ENCODE assay signal across 8 cellular contexts in the genomic region with DNA sequence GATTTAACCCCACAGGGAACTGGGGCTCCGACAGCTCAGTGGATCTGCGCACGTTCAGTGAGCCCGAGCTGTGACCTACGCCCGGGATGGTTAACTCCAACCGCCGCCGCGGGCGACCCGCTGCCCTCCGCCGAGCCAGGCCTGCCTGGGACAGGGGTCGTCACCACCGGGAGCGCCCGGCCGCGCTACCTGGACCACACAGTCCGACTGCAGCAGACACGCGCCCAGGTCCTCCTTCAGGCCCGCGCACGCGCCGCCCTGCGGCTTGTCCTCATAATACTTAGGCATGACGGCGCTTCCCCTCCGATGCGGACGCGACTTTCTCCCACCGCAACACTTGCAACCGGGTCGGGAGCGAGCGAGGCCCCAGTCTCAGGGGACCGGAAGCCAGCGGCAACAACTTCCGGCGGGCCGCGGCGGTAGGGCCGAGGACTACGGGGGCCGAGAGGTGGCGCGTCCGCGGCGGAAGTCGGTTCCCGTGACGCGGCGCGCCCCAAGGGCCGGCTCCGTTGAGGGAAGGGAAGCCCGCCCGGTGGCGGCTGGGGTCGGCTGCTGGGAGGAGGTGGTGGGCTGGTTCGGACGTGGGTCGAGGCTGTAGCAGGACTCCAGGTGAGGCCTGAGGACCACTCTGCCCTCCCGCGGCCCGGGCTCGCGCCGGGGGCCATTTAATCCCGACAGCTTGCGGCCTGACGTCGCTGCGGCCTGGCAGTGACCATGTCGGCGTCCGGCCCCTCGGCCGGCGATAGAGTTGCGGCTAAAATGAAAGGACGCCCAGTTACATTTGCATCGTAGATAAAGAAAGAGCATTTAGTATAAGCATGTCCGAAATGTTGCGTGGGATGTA. TPM values are rescaled to one million over a fixed set of nuclear protein-coding genes. Genes with fewer than 3 reads are reported as not detected.
DNase-seq lines count a peak whose midpoint lies in the region; FAIRE-seq and TF ChIP-seq lines count a peak whose summit lies in the region.

A gene with protein sequence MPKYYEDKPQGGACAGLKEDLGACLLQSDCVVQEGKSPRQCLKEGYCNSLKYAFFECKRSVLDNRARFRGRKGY (minus strand): TSS at position 395 of the 844 bp plus-strand sequence. CDS start 107 bp downstream, at position 288.
Gene UNC50 (plus strand): TSS at position 472 of the 844 bp plus-strand sequence. CDS start 1,171 bp downstream, outside the sequence.

- H3K9me3 ChIP-seq in SJSA1 (replicated peaks) (no peaks in the 10 kb centered on the region; the same call in 1 of the 2 replicates), neuronal stem cell (replicated peaks in 1 of 2; ENCODE audit: control insufficient read depth in 2 of 2, insufficient read depth in 1 of 2, low read depth in 1 of 2, low read length in 2 of 2) (no peaks in the 10 kb centered on the region), subcutaneous abdominal adipose tissue (ENCODE audit: control insufficient read depth in 5 of 5, low read length in 5 of 5) (no peaks in the 10 kb centered on the region)

- H3K18ac ChIP-seq in neuronal stem cell (ENCODE audit: low read length): peak within 1 kb of the TSS; percentile 98

- H3K4me3 ChIP-seq in SJSA1 (peak within 1 kb of the TSS; percentile 93), neuronal stem cell (ENCODE audit: low read length in 2 of 2) (peak within 1 kb of the TSS; percentile 93 to 98), subcutaneous abdominal adipose tissue (ENCODE audit: low read depth in 1 of 5, low read length in 5 of 5) (peak within 1 kb of the TSS; percentile 85 to 99 (median 95))

- H3K14ac ChIP-seq in neuronal stem cell (ENCODE audit: low read length): peak within 1 kb of the TSS; percentile 99

- H2BK12ac ChIP-seq in neuronal stem cell (ENCODE audit: low read length): no peak within 1 kb of the TSS

- H3K4me1 ChIP-seq in SJSA1 (replicated peaks) (peaks cover 26% of the 10 kb centered on the region), neuronal stem cell (ENCODE audit: control insufficient read depth in 2 of 2, insufficient read depth in 1 of 2, low read depth in 1 of 2, low read length in 2 of 2) (peaks cover 11 to 19% of the 10 kb centered on the region in 2 donors), subcutaneous abdominal adipose tissue (ENCODE audit: control insufficient read depth in 5 of 5, insufficient read depth in 5 of 5, low read length in 5 of 5) (peaks cover 14 to 43% (median 40%) of the 10 kb centered on the region in 5 donors)

- no peaks in the 10 kb centered on the region for H3K27me3 ChIP-seq in SJSA1 (replicated peaks)
- H3K27me3 ChIP-seq in neuronal stem cell (ENCODE audit: control insufficient read depth in 3 of 3, insufficient read depth in 3 of 3, low read depth in 1 of 3, low read length in 3 of 3): no peaks in the 10 kb centered on the region
- H3K27me3 ChIP-seq in subcutaneous abdominal adipose tissue (ENCODE audit: control insufficient read depth in 5 of 5, insufficient read depth in 4 of 5, low read length in 5 of 5): no peaks in the 10 kb centered on the region

- H4K8ac ChIP-seq in neuronal stem cell (ENCODE audit: low read depth, low read length): peak within 1 kb of the TSS; percentile 100

- H3K4me2 ChIP-seq in neuronal stem cell (ENCODE audit: insufficient read depth, low read length, poor library complexity, severe bottlenecking): peak within 1 kb of the TSS; percentile 73

- POLR2A ChIA-PET in HEK293T (lab: Yijun Ruan, JAX): interaction anchor here (0.6 to 1.3 kb wide), 10 partner anchors 9 to 729 kb away, joined by 3 to 5 read pairs (median 3); partner anchors contain the start of genes EIF5B and MGAT4A

- peak; percentile 97 for DNase-seq in GM03348 (ENCODE audit: low spot score)
- peak; percentile 95 for DNase-seq in HEK293T (ENCODE audit: extremely low spot score)
- peak; percentile 84 for DNase-seq in MV-4-11 (lab: John Stamatoyannopoulos, UW)
- peak; percentile 90 to 93 for DNase-seq in SJSA1 (ENCODE audit: low read depth in 1 of 2, low spot score in 2 of 2)
- peak; percentile 79 to 86 (median 83) for DNase-seq in activated naive CD4-positive, alpha-beta T cell (lab: John Stamatoyannopoulos, UW)
- peak; percentile 97 to 98 for DNase-seq in frontal cortex (ENCODE audit: low spot score in 2 of 2)
- DNase-seq in neuronal stem cell (ENCODE audit: low spot score): peak; percentile 86

- WGBS in neuronal stem cell (ENCODE audit: extremely low coverage in 2 of 2, insufficient read length in 2 of 2, insufficient replicate concordance in 1 of 2), 2 donors: no CpG with 5 or more reads among the region's 92 CpGs

- H2BK15ac ChIP-seq in neuronal stem cell (ENCODE audit: low read length): no peak within 1 kb of the TSS

- peak within 1 kb of the TSS; percentile 99 for H3K23ac ChIP-seq in neuronal stem cell (ENCODE audit: low read depth, low read length, poor library complexity)

- FAIRE-seq in frontal cortex (lab: Jason Lieb, UNC): no peak

- H3K79me1 ChIP-seq in neuronal stem cell (ENCODE audit: low read depth, low read length): peaks cover 4% of the 10 kb centered on the region

- H2BK120ac ChIP-seq in neuronal stem cell (ENCODE audit: low read depth, low read length): no peak within 1 kb of the TSS

- peak within 1 kb of the TSS; percentile 68 for H2BK5ac ChIP-seq in neuronal stem cell (ENCODE audit: low read length)

- H3K36me3 ChIP-seq in SJSA1: peaks cover 56% of the 10 kb centered on the region
- peaks cover 6 to 60% of the 10 kb centered on the region in 2 donors for H3K36me3 ChIP-seq in neuronal stem cell (replicated peaks in 1 of 2; ENCODE audit: control insufficient read depth in 2 of 2, insufficient read depth in 2 of 2, low read length in 2 of 2)
- H3K36me3 ChIP-seq in subcutaneous abdominal adipose tissue (ENCODE audit: control insufficient read depth in 5 of 5, insufficient read depth in 5 of 5, low read length in 5 of 5): peaks cover 4 to 32% (median 21%) of the 10 kb centered on the region in 5 donors

- H2AFZ ChIP-seq in neuronal stem cell (ENCODE audit: low read length): peak within 1 kb of the TSS; percentile 98

- H3K4ac ChIP-seq in neuronal stem cell (ENCODE audit: low read length): no peak within 1 kb of the TSS

- H4K91ac ChIP-seq in neuronal stem cell (ENCODE audit: low read depth, low read length, poor library complexity): no peak within 1 kb of the TSS

- CTCF ChIA-PET in HEK293T (lab: Yijun Ruan, JAX): interaction anchor here (0.5 to 0.6 kb wide), 2 partner anchors 37 to 38 kb away, joined by 3 read pairs; no protein-coding TSS in a partner anchor

- H2AK5ac ChIP-seq in neuronal stem cell (ENCODE audit: low read depth, low read length): peak within 1 kb of the TSS; percentile 47

- H3K27ac ChIP-seq in SJSA1 (peak within 1 kb of the TSS; percentile 95), neuronal stem cell (replicated peaks; ENCODE audit: low read length) (peak within 1 kb of the TSS; percentile 84), subcutaneous abdominal adipose tissue (ENCODE audit: low read depth, low read length) (peak within 1 kb of the TSS; percentile 96)

- H3K9ac ChIP-seq in neuronal stem cell (ENCODE audit: low read depth, low read length, poor library complexity) (peak within 1 kb of the TSS; percentile 100), subcutaneous abdominal adipose tissue (ENCODE audit: low read length in 5 of 5) (peak within 1 kb of the TSS; percentile 97 to 100 (median 99))

TF ChIP-seq in HEK293T, 16 proteins besides CTCF, POLR2A, EP300 and RAD21:
- TF ChIP-seq ELF4 (IDR thresholded peaks at IDR 0.05) (peak; percentile 66), SP1 (IDR thresholded peaks at IDR 0.05) (no peak), PKNOX1 (IDR thresholded peaks at IDR 0.05) (peak; percentile 29; the same call in 1 of the 2 replicates), CTBP1 (IDR thresholded peaks at IDR 0.05; ENCODE audit: borderline replicate concordance) (peak; percentile 40; the same call in 1 of the 2 replicates), LEF1 (IDR thresholded peaks at IDR 0.05; ENCODE audit: borderline replicate concordance) (no peak), ZNF384 (IDR thresholded peaks at IDR 0.05) (no peak), ARNT (IDR thresholded peaks at IDR 0.05) (no peak), NFRKB (IDR thresholded peaks at IDR 0.05) (no peak), L3MBTL2 (conservative IDR thresholded peaks at IDR 0.05) (peak; percentile 33; the same call in 1 of the 2 replicates)

RNA-seq across cellular contexts. Expression of the first gene that starts in this region (rescaled TPM):
- 21.7 and 36.4 TPM in 2 replicates for total RNA-seq in SJSA1 (2014; rRNA removed; shearing (Covaris generic))
- total RNA-seq in frontal cortex: 60.7 TPM
- polyA plus RNA-seq in neuronal stem cell (2013, experiment 1 of 2): 53.3 TPM
- 51.1 TPM for polyA plus RNA-seq in neuronal stem cell (2013, experiment 2 of 2)

RNA-seq across cellular contexts. Expression of gene UNC50, which starts in this region (rescaled TPM):
- total RNA-seq in SJSA1 (2014; rRNA removed; shearing (Covaris generic)): 54.8 and 56.0 TPM in 2 replicates
- 55.8 TPM for total RNA-seq in frontal cortex
- 59.4 TPM for polyA plus RNA-seq in neuronal stem cell (2013, experiment 1 of 2)
- 59.6 TPM for polyA plus RNA-seq in neuronal stem cell (2013, experiment 2 of 2)

Comparison
In these comparisons a context has a peak if more than half of its experiments do, and no peak if none do; other contexts are left out.
1. Peak in every context shown above with its lines: DNase-seq, H3K4me3 ChIP-seq and H3K27ac ChIP-seq.